In genomic region chr7:26696161-26696560, GRCh38 we compare ENCODE assay signal across 17 cellular contexts.
DNase-seq lines count a peak whose midpoint lies in the region; ATAC-seq, FAIRE-seq and TF ChIP-seq lines count a peak whose summit lies in the region.
"Had no signal": no experiment of that assay in that cellular context is flagged by ENCODE, and none has a peak within 500 bp of the region (broad histone marks: within the 10 kb centered on the region; RNA-seq: fewer than 3 reads in every experiment).

No MANE protein-coding gene starts in this region.

- H3K36me3 ChIP-seq in PC-3 (ENCODE audit: low read depth, low read length) (no peaks in the 10 kb centered on the region), endothelial cell of umbilical vein (ENCODE audit: control insufficient read depth in 2 of 2, extremely low read depth in 1 of 2, insufficient read depth in 2 of 2, low read length in 2 of 2) (no peaks in the 10 kb centered on the region), psoas muscle (ENCODE audit: insufficient read depth in 1 of 2, low read depth in 1 of 2) (no peaks in the 10 kb centered on the region)

- H2AFZ ChIP-seq in PC-3 (ENCODE audit: low read length) (no peak overlapping the region), endothelial cell of umbilical vein (ENCODE audit: low read depth, low read length) (no peak overlapping the region)

- no peak overlapping the region for H3K4me3 ChIP-seq in PC-3 (ENCODE audit: low read length)
- no peak overlapping the region for H3K4me3 ChIP-seq in endothelial cell of umbilical vein (replicated peaks in 1 of 3; ENCODE audit: insufficient read depth in 1 of 3, low read depth in 1 of 3, low read length in 3 of 3)
- no peak overlapping the region for H3K4me3 ChIP-seq in psoas muscle
- H3K4me3 ChIP-seq: GM12878 had no signal

- POLR2A ChIA-PET in PC-3 (lab: Charles Lee; ENCODE audit: unreplicated experiment), result no interaction called here
- POLR2A ChIA-PET in endothelial cell of umbilical vein (lab: Charles Lee), result no interaction called here

- TF ChIP-seq POLR2A in endothelial cell of umbilical vein (IDR thresholded peaks at IDR 0.05; ENCODE audit: low read depth, low read length), result no peak

- peak; percentile 36 to 80 for DNase-seq in NCI-H526 (lab: John Stamatoyannopoulos, UW)
- peak; percentile 15 for DNase-seq in PC-3
- peak; percentile 49 for DNase-seq in endothelial cell of umbilical vein (ENCODE audit: low read depth, low spot score)
- DNase-seq in psoas muscle, result no peak
- no peak for DNase-seq in NOMO-1 treated with DMSO at 0.1 percent for 48 hours (lab: John Stamatoyannopoulos, UW; ENCODE audit: unreplicated experiment)
- DNase-seq in NCI-H226, result no peak
- DNase-seq: C1 segment of cervical spinal cord; Caco-2; CD4-positive, alpha-beta memory T cell; DMS153; DND-41; GDM1; GOT3; H7; HCEC 1CT had no signal

- H3K79me2 ChIP-seq in PC-3 (ENCODE audit: low read length) (no peaks in the 10 kb centered on the region), endothelial cell of umbilical vein (ENCODE audit: control insufficient read depth, insufficient read depth, low read length) (no peaks in the 10 kb centered on the region)

- TF ChIP-seq CTCF in PC-3 (conservative IDR thresholded peaks at IDR 0.05; ENCODE audit: low read depth, low read length) (no peak), endothelial cell of umbilical vein (IDR thresholded peaks at IDR 0.05; ENCODE audit: extremely low read depth in 1 of 2, insufficient read depth in 1 of 2, low read depth in 1 of 2, low read length in 2 of 2) (no peak), psoas muscle (IDR thresholded peaks at IDR 0.05) (no peak)

- H3K4me1 ChIP-seq in PC-3 (ENCODE audit: insufficient read depth, low read length), result peaks cover 24% of the 10 kb centered on the region
- H3K4me1 ChIP-seq in endothelial cell of umbilical vein (ENCODE audit: control insufficient read depth, extremely low read depth, insufficient read depth, low read length), result peaks cover 13% of the 10 kb centered on the region
- no peaks in the 10 kb centered on the region for H3K4me1 ChIP-seq in psoas muscle

- intact Hi-C loops in PC-3 (cut with micrococcal nuclease) (no loop called here), endothelial cell of umbilical vein (cut with micrococcal nuclease) (no loop called here), psoas muscle (cut with DNase I) (no loop called here)

- BruUV-seq in PC-3 (replicated peaks; lab: Mats Ljungman, UMichigan) (no TSS peak), endothelial cell of umbilical vein (replicated peaks; lab: Mats Ljungman, UMichigan) (no TSS peak)

- H4K20me1 ChIP-seq in PC-3 (ENCODE audit: low read length), result no peaks in the 10 kb centered on the region
- H4K20me1 ChIP-seq in endothelial cell of umbilical vein (replicated peaks; ENCODE audit: control insufficient read depth, extremely low read depth, insufficient read depth, low read length), result no peaks in the 10 kb centered on the region

- FAIRE-seq in endothelial cell of umbilical vein (lab: Jason Lieb, UNC), result no peak
- FAIRE-seq: GM12878, GM18507 had no signal

- no peaks in the 10 kb centered on the region for H3K9me1 ChIP-seq in endothelial cell of umbilical vein (replicated peaks; ENCODE audit: control insufficient read depth, extremely low read depth, insufficient read depth, low read length)

- H3F3A ChIP-seq in PC-3 (ENCODE audit: low read length, unreplicated experiment), result no peaks in the 10 kb centered on the region

- no peak overlapping the region for H3K9ac ChIP-seq in PC-3 (ENCODE audit: low read length)
- no peak overlapping the region for H3K9ac ChIP-seq in endothelial cell of umbilical vein (replicated peaks; ENCODE audit: extremely low read depth, insufficient read depth, low read length)

- no peaks in the 10 kb centered on the region for H3K9me2 ChIP-seq in PC-3 (replicated peaks; ENCODE audit: low read length)

- H3K27me3 ChIP-seq in PC-3 (ENCODE audit: low read length) (no peaks in the 10 kb centered on the region), endothelial cell of umbilical vein (ENCODE audit: control insufficient read depth in 2 of 2, insufficient read depth in 2 of 2, low read length in 2 of 2) (no peaks in the 10 kb centered on the region), psoas muscle (ENCODE audit: insufficient read depth in 3 of 3, low read length in 2 of 3) (no peaks in the 10 kb centered on the region)

- H3K9me3 ChIP-seq in PC-3 (ENCODE audit: low read length) (no peaks in the 10 kb centered on the region), endothelial cell of umbilical vein (replicated peaks; ENCODE audit: control insufficient read depth, insufficient read depth, low read length) (no peaks in the 10 kb centered on the region), psoas muscle (no peaks in the 10 kb centered on the region)
- H3K9me3 ChIP-seq: Caco-2 had no signal

- CTCF ChIA-PET in PC-3 (lab: Charles Lee), result interaction anchor here (1.0 kb wide), 1 partner anchor 135 kb away, joined by 3 read pairs; no protein-coding TSS in a partner anchor
- CTCF ChIA-PET in endothelial cell of umbilical vein (lab: Charles Lee), result interaction anchor here (1.1 to 1.6 kb wide), 2 partner anchors 10 to 16 kb away, joined by 3 to 4 read pairs; no protein-coding TSS in a partner anchor

- peak; percentile 62 for ATAC-seq in PC-3
- no peak for ATAC-seq in psoas muscle
- ATAC-seq: GM12878 had no signal

- no peak overlapping the region for H3K27ac ChIP-seq in PC-3 (ENCODE audit: low read length)
- H3K27ac ChIP-seq in endothelial cell of umbilical vein (ENCODE audit: insufficient read depth, low read depth, low read length), result no peak overlapping the region
- no peak overlapping the region for H3K27ac ChIP-seq in psoas muscle

- dilution Hi-C loops in endothelial cell of umbilical vein (cut with MboI; ENCODE audit: extremely low pct_ligation_motif_present, low sequenced_read_pairs), result no loop called here

- H3K4me2 ChIP-seq in PC-3 (ENCODE audit: low read length) (no peak overlapping the region), endothelial cell of umbilical vein (ENCODE audit: insufficient read depth, low read length) (no peak overlapping the region)

TF ChIP-seq in endothelial cell of umbilical vein, 7 proteins besides CTCF, POLR2A, EP300 and RAD21:
- TF ChIP-seq EZH2 (IDR thresholded peaks at IDR 0.05; ENCODE audit: borderline replicate concordance, low read depth, low read length, severe bottlenecking), result no peak
- TF ChIP-seq GATA2 (IDR thresholded peaks at IDR 0.05; ENCODE audit: insufficient read depth, insufficient read length, low read depth, low read length), result no peak
- TF ChIP-seq FOS (IDR thresholded peaks at IDR 0.05; ENCODE audit: borderline replicate concordance, insufficient read depth, low read length), result no peak
- no peak for TF ChIP-seq MYC (IDR thresholded peaks at IDR 0.05; ENCODE audit: low read depth, low read length)
- TF ChIP-seq, protein P1, sequence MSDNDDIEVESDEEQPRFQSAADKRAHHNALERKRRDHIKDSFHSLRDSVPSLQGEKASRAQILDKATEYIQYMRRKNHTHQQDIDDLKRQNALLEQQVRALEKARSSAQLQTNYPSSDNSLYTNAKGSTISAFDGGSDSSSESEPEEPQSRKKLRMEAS (IDR thresholded peaks at IDR 0.05; ENCODE audit: insufficient read depth, insufficient read length), result no peak
- TF ChIP-seq JUN (IDR thresholded peaks at IDR 0.05; ENCODE audit: borderline replicate concordance, insufficient read depth, insufficient read length, low read depth), result no peak
- TF ChIP-seq POLR2AphosphoS5 (IDR thresholded peaks at IDR 0.05; ENCODE audit: insufficient read depth, low read depth, low read length), result no peak

Comparison
In these comparisons a context has a peak if more than half of its experiments do, and no peak if none do; other contexts are left out.
1. DNase-seq: peak in NCI-H526 (2 of 2), PC-3 (single experiment) and endothelial cell of umbilical vein (single experiment); none in psoas muscle (0 of 2), NOMO-1 treated with DMSO at 0.1 percent for 48 hours (single experiment) and NCI-H226 (single experiment).